ENCODE assay signal across 39 cellular contexts in the genomic region with DNA sequence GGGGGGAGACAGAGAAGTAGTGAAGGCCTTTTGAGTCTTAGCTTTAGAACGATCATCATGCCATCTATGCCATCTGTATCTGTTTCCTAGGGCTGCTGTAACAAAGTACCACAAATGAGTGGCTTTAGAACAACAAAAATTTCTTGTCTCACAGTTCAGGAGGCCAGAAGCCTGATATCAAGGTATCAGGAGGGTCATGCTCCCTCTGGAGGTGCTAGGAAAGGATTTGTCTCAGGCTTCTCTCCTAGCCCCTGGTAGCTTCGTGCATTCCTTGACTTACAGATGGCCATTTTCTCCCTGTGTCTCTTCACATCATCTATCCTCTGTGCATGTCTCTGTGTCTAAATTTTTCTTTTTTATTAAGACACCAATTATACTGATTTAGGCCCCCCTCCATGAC.
"Had no signal": no experiment of that assay in that cellular context is flagged by ENCODE, and none has a peak within 500 bp of the region (broad histone marks: within the 10 kb centered on the region; RNA-seq: fewer than 3 reads in every experiment).

No MANE protein-coding gene starts in this region.

- H3K9me3 Mint-ChIP-seq: activated CD4-positive, alpha-beta memory T cell treated with anti-CD3 and anti-CD28 coated beads, Interleukin-2, amount 10 ng/mL, durations not matched to agents 7 days and 5 days; activated CD4-positive, alpha-beta T cell treated with anti-CD3 and anti-CD28 coated beads, Interleukin-2, amount 10 ng/mL, durations not matched to agents 7 days and 5 days; activated naive CD4-positive, alpha-beta T cell treated with anti-CD3 and anti-CD28 coated beads, Interleukin-2, amount 10 ng/mL, durations not matched to agents 7 days and 5 days; activated naive CD4-positive, alpha-beta T cell treated with anti-CD3 and anti-CD28 coated beads, Interleukin-2, amount 50 U/mL, for 24 hours; activated naive CD8-positive, alpha-beta T cell treated with anti-CD3 and anti-CD28 coated beads, Interleukin-2, amount 10 ng/mL, durations not matched to agents 7 days and 5 days; activated naive CD8-positive, alpha-beta T cell treated with anti-CD3 and anti-CD28 coated beads, Interleukin-2, amount 50 U/mL, for 24 hours; activated T-cell treated with anti-CD3 and anti-CD28 coated beads, Interleukin-2, amount 50 U/mL, for 24 hours; activated T-helper 2 cell treated with anti-CD3 and anti-CD28 coated beads, Interferon-gamma antibody, Interleukin-2, Interleukin-4, amounts not matched to agents 10 μg/mL and 5 μg/mL and 100 μg/mL, durations not matched to agents 14 hours and 24 hours and 36 hours; brain; central memory CD8-positive, alpha-beta T cell; T-helper 1 cell treated with Interleukin-12 subunit alpha and Interleukin-12 subunit beta and Interleukin-4 antibody, amounts not matched to agents 30 μg/mL and 1 μg/mL, for 36 hours; T-helper 2 cell treated with Interferon-gamma antibody and Interleukin-4, amounts not matched to agents 5 μg/mL and 100 μg/mL, for 36 hours had no signal

- FAIRE-seq: bronchial epithelial cell, TTC549 had no signal

- H3K27ac ChIP-seq: ascending aorta, cardiac muscle cell, VCaP had no signal

- H3K36me3 ChIP-seq: ascending aorta, cardiac muscle cell had no signal

- H3K27me3 ChIP-seq: ascending aorta, cardiac muscle cell had no signal

- H3K4me1 ChIP-seq: ascending aorta had no signal

- H3K27ac Mint-ChIP-seq: activated CD4-positive, alpha-beta memory T cell treated with anti-CD3 and anti-CD28 coated beads, Interleukin-2, amount 10 ng/mL, durations not matched to agents 7 days and 5 days; activated CD4-positive, alpha-beta T cell treated with anti-CD3 and anti-CD28 coated beads for 36 hours; activated CD4-positive, alpha-beta T cell treated with anti-CD3 and anti-CD28 coated beads, Interleukin-2, amount 10 ng/mL, durations not matched to agents 7 days and 5 days; activated CD8-positive, alpha-beta memory T cell treated with anti-CD3 and anti-CD28 coated beads, Interleukin-2, amount 10 ng/mL, durations not matched to agents 7 days and 5 days; activated CD8-positive, alpha-beta T cell treated with anti-CD3 and anti-CD28 coated beads, Interleukin-2, amount 10 ng/mL, durations not matched to agents 7 days and 5 days; activated naive CD4-positive, alpha-beta T cell treated with anti-CD3 and anti-CD28 coated beads, Interleukin-2, amount 10 ng/mL, durations not matched to agents 7 days and 5 days; activated naive CD4-positive, alpha-beta T cell treated with anti-CD3 and anti-CD28 coated beads, Interleukin-2, amount 50 U/mL, for 24 hours; activated naive CD8-positive, alpha-beta T cell; activated naive CD8-positive, alpha-beta T cell treated with anti-CD3 and anti-CD28 coated beads, Interleukin-2, amount 10 ng/mL, durations not matched to agents 7 days and 5 days; activated naive CD8-positive, alpha-beta T cell treated with anti-CD3 and anti-CD28 coated beads, Interleukin-2, amount 50 U/mL, for 24 hours; activated T-cell treated with anti-CD3 and anti-CD28 coated beads, Interleukin-2, amount 50 U/mL, for 24 hours; activated T-helper 2 cell treated with anti-CD3 and anti-CD28 coated beads, Interferon-gamma antibody, Interleukin-2, Interleukin-4, amounts not matched to agents 10 μg/mL and 5 μg/mL and 100 μg/mL, durations not matched to agents 14 hours and 24 hours and 36 hours; brain; T-helper 1 cell treated with Interleukin-12 subunit alpha and Interleukin-12 subunit beta and Interleukin-4 antibody, amounts not matched to agents 30 μg/mL and 1 μg/mL, for 36 hours; T-helper 2 cell treated with Interferon-gamma antibody and Interleukin-4, amounts not matched to agents 5 μg/mL and 100 μg/mL, for 36 hours had no signal

- H3K9me3 ChIP-seq: ascending aorta had no signal

- H3K4me3 ChIP-seq: ascending aorta, cardiac muscle cell had no signal

- H3K4me1 Mint-ChIP-seq: brain had no signal

- DNase-seq: activated CD4-positive, alpha-beta memory T cell treated with anti-CD3 and anti-CD28 coated beads, Interleukin-2, amount 10 ng/mL, durations not matched to agents 7 days and 5 days; activated CD4-positive, alpha-beta T cell treated with anti-CD3 and anti-CD28 coated beads for 1 hour; activated CD4-positive, alpha-beta T cell treated with anti-CD3 and anti-CD28 coated beads for 36 hours; activated CD4-positive, alpha-beta T cell treated with anti-CD3 and anti-CD28 coated beads for 48 hours; activated CD4-positive, alpha-beta T cell treated with anti-CD3 and anti-CD28 coated beads, Interleukin-2, amount 10 ng/mL, durations not matched to agents 7 days and 5 days; activated CD4-positive, alpha-beta T cell treated with anti-CD3 and anti-CD28 coated beads, Interleukin-2, amount 50 U/mL, for 48 hours; activated CD4-positive, CD25-positive, alpha-beta regulatory T cell; activated CD8-positive, alpha-beta memory T cell treated with anti-CD3 and anti-CD28 coated beads for 24 hours; activated CD8-positive, alpha-beta memory T cell treated with anti-CD3 and anti-CD28 coated beads, Interleukin-2, amount 10 ng/mL, durations not matched to agents 7 days and 5 days; activated CD8-positive, alpha-beta memory T cell treated with anti-CD3 and anti-CD28 coated beads, Interleukin-2, amount 50 U/mL, for 48 hours; activated CD8-positive, alpha-beta T cell treated with anti-CD3 and anti-CD28 coated beads, Interleukin-2, amount 10 ng/mL, durations not matched to agents 7 days and 5 days; activated effector memory CD4-positive, alpha-beta T cell treated with Interleukin-2 at 50 U/mL for 16 hours; activated gamma-delta T cell; activated naive CD4-positive, alpha-beta T cell treated with anti-CD3 and anti-CD28 coated beads, Interleukin-2, amount 10 ng/mL, durations not matched to agents 7 days and 5 days; activated naive CD4-positive, alpha-beta T cell treated with Interleukin-2 at 50 U/mL for 16 hours; activated naive CD8-positive, alpha-beta T cell treated with anti-CD3 and anti-CD28 coated beads, Interleukin-2, amount 10 ng/mL, durations not matched to agents 7 days and 5 days; activated naive CD8-positive, alpha-beta T cell treated with anti-CD3 and anti-CD28 coated beads, Interleukin-2, amount 50 U/mL, for 24 hours; activated T-cell treated with anti-CD3 and anti-CD28 coated beads, Interleukin-2, amount 50 U/mL, for 24 hours; activated T-cell treated with anti-CD3 and anti-CD28 coated beads, Interleukin-2, amount 50 U/mL, for 48 hours; amygdala; anterior cingulate cortex; caudate nucleus; cerebellar nuclear complex; T-helper 1 cell; T-helper 2 cell; T-helper 9 cell had no signal

- H3K36me3 Mint-ChIP-seq: brain had no signal

- ATAC-seq: activated CD4-positive, alpha-beta T cell treated with anti-CD3 and anti-CD28 coated beads for 36 hours; activated CD4-positive, CD25-positive, alpha-beta regulatory T cell treated with anti-CD3 and anti-CD28 coated beads, Interleukin-2, amount 50 U/mL, for 24 hours; activated CD8-positive, alpha-beta memory T cell treated with anti-CD3 and anti-CD28 coated beads, Interleukin-2, amount 10 ng/mL, durations not matched to agents 7 days and 5 days; activated CD8-positive, alpha-beta T cell treated with anti-CD3 and anti-CD28 coated beads, Interleukin-2, amount 10 ng/mL, durations not matched to agents 7 days and 5 days; activated naive CD8-positive, alpha-beta T cell treated with anti-CD3 and anti-CD28 coated beads, Interleukin-2, amount 50 U/mL, for 24 hours had no signal

- H3K27me3 Mint-ChIP-seq: activated naive CD4-positive, alpha-beta T cell treated with anti-CD3 and anti-CD28 coated beads, Interleukin-2, amount 50 U/mL, for 24 hours had no signal

- H3K4me3 Mint-ChIP-seq: activated CD4-positive, alpha-beta memory T cell treated with anti-CD3 and anti-CD28 coated beads, Interleukin-2, amount 10 ng/mL, durations not matched to agents 7 days and 5 days; activated CD4-positive, alpha-beta T cell treated with anti-CD3 and anti-CD28 coated beads for 36 hours; activated CD4-positive, alpha-beta T cell treated with anti-CD3 and anti-CD28 coated beads, Interleukin-2, amount 10 ng/mL, durations not matched to agents 7 days and 5 days; activated CD8-positive, alpha-beta memory T cell treated with anti-CD3 and anti-CD28 coated beads, Interleukin-2, amount 10 ng/mL, durations not matched to agents 7 days and 5 days; activated CD8-positive, alpha-beta T cell treated with anti-CD3 and anti-CD28 coated beads, Interleukin-2, amount 10 ng/mL, durations not matched to agents 7 days and 5 days; activated naive CD4-positive, alpha-beta T cell treated with anti-CD3 and anti-CD28 coated beads, Interleukin-2, amount 10 ng/mL, durations not matched to agents 7 days and 5 days; activated naive CD4-positive, alpha-beta T cell treated with anti-CD3 and anti-CD28 coated beads, Interleukin-2, amount 50 U/mL, for 24 hours; activated naive CD8-positive, alpha-beta T cell; activated naive CD8-positive, alpha-beta T cell treated with anti-CD3 and anti-CD28 coated beads, Interleukin-2, amount 10 ng/mL, durations not matched to agents 7 days and 5 days; activated naive CD8-positive, alpha-beta T cell treated with anti-CD3 and anti-CD28 coated beads, Interleukin-2, amount 50 U/mL, for 24 hours; activated T-cell treated with anti-CD3 and anti-CD28 coated beads, Interleukin-2, amount 50 U/mL, for 24 hours; brain; central memory CD8-positive, alpha-beta T cell; T-helper 1 cell treated with Interleukin-12 subunit alpha and Interleukin-12 subunit beta and Interleukin-4 antibody, amounts not matched to agents 30 μg/mL and 1 μg/mL, for 36 hours; T-helper 2 cell treated with Interferon-gamma antibody and Interleukin-4, amounts not matched to agents 5 μg/mL and 100 μg/mL, for 36 hours had no signal
